31 cellular contexts compared by ENCODE assay signal in the genomic region with DNA sequence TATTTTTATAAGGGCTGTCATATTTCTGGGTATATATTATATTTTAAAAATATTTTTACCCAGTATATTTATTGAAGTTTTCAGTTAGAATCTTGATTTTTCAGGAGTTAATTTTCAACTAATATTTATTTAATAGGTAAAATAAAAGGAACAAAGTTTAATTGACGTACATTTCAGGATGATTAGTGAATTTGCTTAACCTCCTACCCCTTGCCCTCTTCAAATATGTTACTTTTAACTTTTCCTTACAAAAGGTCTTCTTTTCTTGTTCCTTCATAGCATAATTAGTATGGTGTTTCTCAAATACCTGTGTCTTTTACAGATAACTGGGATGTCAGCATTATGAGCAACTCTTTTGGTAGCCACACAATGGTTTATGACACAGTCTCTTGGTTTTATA.
"Had no signal": no experiment of that assay in that cellular context is flagged by ENCODE, and none has a peak within 500 bp of the region (broad histone marks: within the 10 kb centered on the region; RNA-seq: fewer than 3 reads in every experiment).

No MANE protein-coding gene starts in this region.

- ATAC-seq: Panc1 had no signal

- H3K36me3 ChIP-seq: MG63 had no signal

- H3K27me3 ChIP-seq: MG63, SJSA1 had no signal

- H3K9me3 Mint-ChIP-seq: activated B cell treated with CpG ODN at 0.5 μM for 24 hours; activated naive CD4-positive, alpha-beta T cell treated with anti-CD3 and anti-CD28 coated beads for 36 hours; activated T-cell treated with anti-CD3 and anti-CD28 coated beads, Interleukin-2, amount 50 U/mL, for 24 hours; activated T-helper 2 cell treated with anti-CD3 and anti-CD28 coated beads, Interferon-gamma antibody, Interleukin-2, Interleukin-4, amounts not matched to agents 10 μg/mL and 5 μg/mL and 100 μg/mL, durations not matched to agents 14 hours and 24 hours and 36 hours; brain; T-cell had no signal

- DNase-seq: activated B cell treated with CpG ODN at 0.5 μM for 24 hours; activated CD4-positive, alpha-beta T cell treated with anti-CD3 and anti-CD28 coated beads for 4 hours; activated CD4-positive, alpha-beta T cell treated with anti-CD3 and anti-CD28 coated beads, Interleukin-2, amount 50 U/mL, for 4 hours; activated CD4-positive, CD25-positive, alpha-beta regulatory T cell treated with anti-CD3 and anti-CD28 coated beads, Interleukin-2, amount 50 U/mL, for 72 hours; activated CD8-positive, alpha-beta T cell treated with anti-CD3 and anti-CD28 coated beads, Interleukin-2, amount 10 ng/mL, durations not matched to agents 7 days and 5 days; activated gamma-delta T cell; activated T-cell treated with anti-CD3 and anti-CD28 coated beads, Interleukin-2, amount 50 U/mL, for 24 hours; caudate nucleus; cerebellar nuclear complex; KBM-7; MG63; NCI-H1048; NCI-H1105 treated with DMSO at 0.1 percent for 48 hours; NCI-H1436; NCI-H1694; NCI-H1930; NCI-H2081 treated with DMSO at 0.1 percent for 48 hours; NCI-H226; NCI-H446 treated with DMSO at 0.1 percent for 48 hours; NCI-H524; SHP77 treated with DMSO at 0.1 percent for 48 hours; SK-N-SH; T-helper 9 cell had no signal

- H3K27me3 Mint-ChIP-seq: activated B cell treated with CpG ODN at 0.5 μM for 24 hours; activated T-cell treated with anti-CD3 and anti-CD28 coated beads, Interleukin-2, amount 50 U/mL, for 24 hours; brain; T-cell had no signal

- H3K9me3 ChIP-seq: MG63, SJSA1, SK-N-SH had no signal

- H3K9ac ChIP-seq: SK-N-SH had no signal

- FAIRE-seq: bronchial epithelial cell had no signal

- H3K27ac ChIP-seq: SJSA1, VCaP had no signal

- H3K27ac Mint-ChIP-seq: activated B cell treated with CpG ODN at 0.5 μM for 24 hours had no signal
